ENCODE assay signal across 1 cellular context in the genomic region with DNA sequence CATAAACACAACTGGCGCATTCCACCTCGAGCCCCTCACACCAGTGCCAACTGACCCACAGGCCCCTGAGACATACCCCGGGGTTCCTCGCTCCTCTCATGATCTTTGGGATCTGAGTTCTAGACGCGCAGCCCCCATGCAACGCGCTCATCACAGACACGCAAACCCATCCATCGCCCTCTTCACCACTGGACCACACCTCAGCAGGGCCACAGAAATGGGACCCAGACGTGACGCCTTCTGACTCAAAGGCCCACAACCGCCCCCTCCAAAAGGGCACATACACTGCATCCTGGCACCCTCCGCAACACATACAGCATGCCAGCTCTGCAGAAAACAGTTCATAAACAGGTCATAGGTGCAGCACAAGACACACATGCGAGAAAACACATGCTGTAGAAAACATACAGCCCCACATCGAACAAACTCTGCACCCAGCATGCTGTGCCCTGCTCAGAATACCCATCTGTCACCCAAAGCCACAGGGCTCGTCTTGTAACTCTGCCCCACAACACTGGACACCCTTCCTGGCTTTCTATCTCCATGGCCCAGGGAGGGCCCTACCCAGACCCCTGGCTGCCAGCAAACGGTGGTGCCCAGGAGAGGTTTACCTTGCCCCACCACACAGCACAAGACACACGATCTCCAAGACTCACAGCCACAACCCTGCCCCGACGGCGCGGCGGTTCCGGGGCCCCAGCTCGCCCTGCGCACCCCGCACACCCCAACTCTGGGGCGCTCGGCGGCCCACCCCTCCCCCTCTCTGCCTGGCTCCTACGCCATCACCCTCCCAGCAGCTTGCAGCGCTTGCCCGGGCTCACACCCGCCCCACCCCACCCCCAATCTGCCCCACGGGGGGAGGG.
TF ChIP-seq lines count a peak whose summit lies in the region.

No MANE protein-coding gene starts in this region.

TF ChIP-seq in K562, 482 proteins besides CTCF, POLR2A, EP300 and RAD21 (continued from another document):
- TF ChIP-seq ZKSCAN1 (IDR thresholded peaks at IDR 0.05; ENCODE audit: low read depth, low read length) (no peak), ZBTB34 (CRISPR knock-in tag; IDR thresholded peaks at IDR 0.05) (no peak), COPS2 (conservative IDR thresholded peaks at IDR 0.05) (no peak), ZNF77 (CRISPR knock-in tag; IDR thresholded peaks at IDR 0.05) (no peak), GTF2A2 (tag; IDR thresholded peaks at IDR 0.05) (no peak), CTCFL (IDR thresholded peaks at IDR 0.05; ENCODE audit: borderline replicate concordance, insufficient read depth, low read depth, low read length, poor library complexity, severe bottlenecking) (no peak), IRF2 (CRISPR knock-in tag; IDR thresholded peaks at IDR 0.05) (no peak), HDGF (IDR thresholded peaks at IDR 0.05) (peak; percentile 7; the same call in 1 of the 2 replicates), ZNF253 (CRISPR knock-in tag; conservative IDR thresholded peaks at IDR 0.05) (no peak), ZNF217 (CRISPR knock-in tag; IDR thresholded peaks at IDR 0.05) (no peak), NFE2L1 (tag; IDR thresholded peaks at IDR 0.05; ENCODE audit: borderline replicate concordance, low read depth) (no peak), KDM5B (IDR thresholded peaks at IDR 0.05; ENCODE audit: insufficient replicate concordance, low read depth, low read length) (peak; percentile 13), PCBP2 (IDR thresholded peaks at IDR 0.05; ENCODE audit: low read depth, low read length, poor library complexity, severe bottlenecking) (no peak), KDM1A (IDR thresholded peaks at IDR 0.05) (no peak), ZNF445 (CRISPR knock-in tag; IDR thresholded peaks at IDR 0.05; ENCODE audit: low read depth) (no peak), ELF2 (CRISPR knock-in tag; IDR thresholded peaks at IDR 0.05) (no peak), ELF4 (CRISPR knock-in tag; IDR thresholded peaks at IDR 0.05) (no peak), HCFC1 (IDR thresholded peaks at IDR 0.05; ENCODE audit: low read depth, low read length) (no peak), CEBPG (CRISPR knock-in tag; IDR thresholded peaks at IDR 0.05) (0 out of 2 replicates have a peak, but pooled peaks have one; percentile 28), CEBPG (tag; conservative IDR thresholded peaks at IDR 0.05 in 1 of 2, IDR thresholded peaks at IDR 0.05 in 1 of 2) (no peak), ZNF583 (CRISPR knock-in tag; IDR thresholded peaks at IDR 0.05) (no peak), RBBP5 (IDR thresholded peaks at IDR 0.05; ENCODE audit: borderline replicate concordance, insufficient read depth, low read length, poor library complexity, severe bottlenecking) (peak; percentile 37), SRSF1 (IDR thresholded peaks at IDR 0.05; ENCODE audit: low read depth, low read length) (no peak), MTA3 (IDR thresholded peaks at IDR 0.05; ENCODE audit: borderline replicate concordance) (no peak), LEF1 (IDR thresholded peaks at IDR 0.05) (no peak)
- TF ChIP-seq, protein P1, sequence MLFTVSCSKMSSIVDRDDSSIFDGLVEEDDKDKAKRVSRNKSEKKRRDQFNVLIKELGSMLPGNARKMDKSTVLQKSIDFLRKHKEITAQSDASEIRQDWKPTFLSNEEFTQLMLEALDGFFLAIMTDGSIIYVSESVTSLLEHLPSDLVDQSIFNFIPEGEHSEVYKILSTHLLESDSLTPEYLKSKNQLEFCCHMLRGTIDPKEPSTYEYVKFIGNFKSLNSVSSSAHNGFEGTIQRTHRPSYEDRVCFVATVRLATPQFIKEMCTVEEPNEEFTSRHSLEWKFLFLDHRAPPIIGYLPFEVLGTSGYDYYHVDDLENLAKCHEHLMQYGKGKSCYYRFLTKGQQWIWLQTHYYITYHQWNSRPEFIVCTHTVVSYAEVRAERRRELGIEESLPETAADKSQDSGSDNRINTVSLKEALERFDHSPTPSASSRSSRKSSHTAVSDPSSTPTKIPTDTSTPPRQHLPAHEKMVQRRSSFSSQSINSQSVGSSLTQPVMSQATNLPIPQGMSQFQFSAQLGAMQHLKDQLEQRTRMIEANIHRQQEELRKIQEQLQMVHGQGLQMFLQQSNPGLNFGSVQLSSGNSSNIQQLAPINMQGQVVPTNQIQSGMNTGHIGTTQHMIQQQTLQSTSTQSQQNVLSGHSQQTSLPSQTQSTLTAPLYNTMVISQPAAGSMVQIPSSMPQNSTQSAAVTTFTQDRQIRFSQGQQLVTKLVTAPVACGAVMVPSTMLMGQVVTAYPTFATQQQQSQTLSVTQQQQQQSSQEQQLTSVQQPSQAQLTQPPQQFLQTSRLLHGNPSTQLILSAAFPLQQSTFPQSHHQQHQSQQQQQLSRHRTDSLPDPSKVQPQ (CRISPR knock-in tag; IDR thresholded peaks at IDR 0.05; ENCODE audit: borderline replicate concordance), result no peak
- TF ChIP-seq, protein P2, sequence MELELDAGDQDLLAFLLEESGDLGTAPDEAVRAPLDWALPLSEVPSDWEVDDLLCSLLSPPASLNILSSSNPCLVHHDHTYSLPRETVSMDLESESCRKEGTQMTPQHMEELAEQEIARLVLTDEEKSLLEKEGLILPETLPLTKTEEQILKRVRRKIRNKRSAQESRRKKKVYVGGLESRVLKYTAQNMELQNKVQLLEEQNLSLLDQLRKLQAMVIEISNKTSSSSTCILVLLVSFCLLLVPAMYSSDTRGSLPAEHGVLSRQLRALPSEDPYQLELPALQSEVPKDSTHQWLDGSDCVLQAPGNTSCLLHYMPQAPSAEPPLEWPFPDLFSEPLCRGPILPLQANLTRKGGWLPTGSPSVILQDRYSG (tag; conservative IDR thresholded peaks at IDR 0.05; ENCODE audit: low read depth), result no peak
- TF ChIP-seq, protein P3, sequence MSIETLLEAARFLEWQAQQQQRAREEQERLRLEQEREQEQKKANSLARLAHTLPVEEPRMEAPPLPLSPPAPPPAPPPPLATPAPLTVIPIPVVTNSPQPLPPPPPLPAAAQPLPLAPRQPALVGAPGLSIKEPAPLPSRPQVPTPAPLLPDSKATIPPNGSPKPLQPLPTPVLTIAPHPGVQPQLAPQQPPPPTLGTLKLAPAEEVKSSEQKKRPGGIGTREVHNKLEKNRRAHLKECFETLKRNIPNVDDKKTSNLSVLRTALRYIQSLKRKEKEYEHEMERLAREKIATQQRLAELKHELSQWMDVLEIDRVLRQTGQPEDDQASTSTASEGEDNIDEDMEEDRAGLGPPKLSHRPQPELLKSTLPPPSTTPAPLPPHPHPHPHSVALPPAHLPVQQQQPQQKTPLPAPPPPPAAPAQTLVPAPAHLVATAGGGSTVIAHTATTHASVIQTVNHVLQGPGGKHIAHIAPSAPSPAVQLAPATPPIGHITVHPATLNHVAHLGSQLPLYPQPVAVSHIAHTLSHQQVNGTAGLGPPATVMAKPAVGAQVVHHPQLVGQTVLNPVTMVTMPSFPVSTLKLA (conservative IDR thresholded peaks at IDR 0.05), result no peak
- TF ChIP-seq, protein P4, sequence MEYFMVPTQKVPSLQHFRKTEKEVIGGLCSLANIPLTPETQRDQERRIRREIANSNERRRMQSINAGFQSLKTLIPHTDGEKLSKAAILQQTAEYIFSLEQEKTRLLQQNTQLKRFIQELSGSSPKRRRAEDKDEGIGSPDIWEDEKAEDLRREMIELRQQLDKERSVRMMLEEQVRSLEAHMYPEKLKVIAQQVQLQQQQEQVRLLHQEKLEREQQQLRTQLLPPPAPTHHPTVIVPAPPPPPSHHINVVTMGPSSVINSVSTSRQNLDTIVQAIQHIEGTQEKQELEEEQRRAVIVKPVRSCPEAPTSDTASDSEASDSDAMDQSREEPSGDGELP (CRISPR knock-in tag; IDR thresholded peaks at IDR 0.05; ENCODE audit: borderline replicate concordance), result peak; percentile 20; the same call in 1 of the 2 replicates
- TF ChIP-seq, protein P5, sequence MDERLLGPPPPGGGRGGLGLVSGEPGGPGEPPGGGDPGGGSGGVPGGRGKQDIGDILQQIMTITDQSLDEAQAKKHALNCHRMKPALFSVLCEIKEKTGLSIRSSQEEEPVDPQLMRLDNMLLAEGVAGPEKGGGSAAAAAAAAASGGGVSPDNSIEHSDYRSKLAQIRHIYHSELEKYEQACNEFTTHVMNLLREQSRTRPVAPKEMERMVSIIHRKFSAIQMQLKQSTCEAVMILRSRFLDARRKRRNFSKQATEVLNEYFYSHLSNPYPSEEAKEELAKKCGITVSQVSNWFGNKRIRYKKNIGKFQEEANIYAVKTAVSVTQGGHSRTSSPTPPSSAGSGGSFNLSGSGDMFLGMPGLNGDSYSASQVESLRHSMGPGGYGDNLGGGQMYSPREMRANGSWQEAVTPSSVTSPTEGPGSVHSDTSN (CRISPR knock-in tag; IDR thresholded peaks at IDR 0.05; ENCODE audit: low read depth), result no peak
- TF ChIP-seq, protein P5 (tag; conservative IDR thresholded peaks at IDR 0.05; ENCODE audit: low read depth), result no peak
